Comparison of ENCODE assay signal across 20 cellular contexts in genomic region chr2:38473333-38474005, GRCh38.
DNase-seq lines count a peak whose midpoint lies in the region; ATAC-seq and TF ChIP-seq lines count a peak whose summit lies in the region.
"Had no signal": no experiment of that assay in that cellular context is flagged by ENCODE, and none has a peak within 500 bp of the region (broad histone marks: within the 10 kb centered on the region; RNA-seq: fewer than 3 reads in every experiment).

No MANE protein-coding gene starts in this region.

- H3K4me1 Mint-ChIP-seq in activated CD4-positive, alpha-beta T cell treated with anti-CD3 and anti-CD28 coated beads for 36 hours, result peaks cover 28% of the 10 kb centered on the region
- peaks cover 34% of the 10 kb centered on the region for H3K4me1 Mint-ChIP-seq in nephron
- H3K4me1 Mint-ChIP-seq: GM23338 had no signal

- POLR2A ChIA-PET in activated CD4-positive, alpha-beta T cell treated with anti-CD3 and anti-CD28 coated beads for 36 hours (lab: Charles Lee), result no interaction called here
- POLR2A ChIA-PET in A673 (lab: Charles Lee; ENCODE audit: low non-redundant PET), result no interaction called here

- TF ChIP-seq CTCF in A673 (conservative IDR thresholded peaks at IDR 0.05; ENCODE audit: low read depth, low read length), result no peak
- no peak for TF ChIP-seq CTCF in OCI-LY3 (IDR thresholded peaks at IDR 0.05; ENCODE audit: low read depth, low read length)
- TF ChIP-seq CTCF in nephron (IDR thresholded peaks at IDR 0.05; ENCODE audit: unreplicated experiment in 3 of 3), result no peak
- no peak for TF ChIP-seq CTCF in esophagus squamous epithelium (IDR thresholded peaks at IDR 0.05)

- no peak overlapping the region for H3K27ac ChIP-seq in A673 (ENCODE audit: low read depth, low read length, poor library complexity, severe bottlenecking)
- no peak overlapping the region for H3K27ac ChIP-seq in OCI-LY3 (ENCODE audit: low read length)
- H3K27ac ChIP-seq in esophagus squamous epithelium, result no peak overlapping the region
- H3K27ac ChIP-seq: Peyer's patch had no signal

- H3K4me3 ChIP-seq in A673 (ENCODE audit: low read depth, low read length, poor library complexity, severe bottlenecking), result no peak overlapping the region
- H3K4me3 ChIP-seq in OCI-LY3 (ENCODE audit: low read length), result peak overlapping the region; percentile 15; the same call in 1 of the 2 replicates
- no peak overlapping the region for H3K4me3 ChIP-seq in esophagus squamous epithelium
- H3K4me3 ChIP-seq: GM23338, K562, Peyer's patch had no signal

- no peaks in the 10 kb centered on the region for H3K9me3 Mint-ChIP-seq in activated CD4-positive, alpha-beta T cell treated with anti-CD3 and anti-CD28 coated beads for 36 hours (ENCODE audit: low read depth)
- H3K9me3 Mint-ChIP-seq in nephron, result no peaks in the 10 kb centered on the region
- H3K9me3 Mint-ChIP-seq: GM23338 had no signal

- H3K27me3 ChIP-seq in A673 (replicated peaks; ENCODE audit: insufficient read depth, low read depth, low read length, poor library complexity) (no peaks in the 10 kb centered on the region), OCI-LY3 (ENCODE audit: low read depth, low read length) (peaks cover 44% of the 10 kb centered on the region), esophagus squamous epithelium (no peaks in the 10 kb centered on the region)
- H3K27me3 ChIP-seq: BE2C, Peyer's patch had no signal

- H3K79me2 ChIP-seq in OCI-LY3 (ENCODE audit: low read length), result no peaks in the 10 kb centered on the region

- ATAC-seq in activated CD4-positive, alpha-beta T cell treated with anti-CD3 and anti-CD28 coated beads for 36 hours, result peak; percentile 53
- ATAC-seq: GM23338, HCT116 had no signal

- peaks cover 23% of the 10 kb centered on the region for H3K27me3 Mint-ChIP-seq in activated CD4-positive, alpha-beta T cell treated with anti-CD3 and anti-CD28 coated beads for 36 hours
- peaks cover 8% of the 10 kb centered on the region for H3K27me3 Mint-ChIP-seq in nephron (ENCODE audit: low read depth)

- DNase-seq in activated CD4-positive, alpha-beta T cell treated with anti-CD3 and anti-CD28 coated beads for 36 hours, result no peak
- DNase-seq in activated CD4-positive, alpha-beta T cell treated with anti-CD3 and anti-CD28 coated beads, Interleukin-2, amount 50 U/mL, for 4 hours, result no peak
- DNase-seq in A673 (ENCODE audit: low spot score), result peak; percentile 61
- no peak for DNase-seq in hippocampal formation (lab: John Stamatoyannopoulos, UW)
- no peak for DNase-seq in GOT3 (lab: John Stamatoyannopoulos, UW)
- DNase-seq in esophagus squamous epithelium (lab: John Stamatoyannopoulos, UW), result no peak
- DNase-seq: BE2C, COR-L47, NCI-H1092 treated with DMSO at 0.1 percent for 48 hours, NCI-H2081, NCI-H2171 treated with DMSO at 0.1 percent for 48 hours, NCI-H446, NCI-H69, Peyer's patch had no signal

- no peak overlapping the region for H3K9ac ChIP-seq in OCI-LY3 (ENCODE audit: low read length)

- H4K20me1 ChIP-seq in OCI-LY3 (ENCODE audit: insufficient read depth, low read length), result no peaks in the 10 kb centered on the region

- H3K9me3 ChIP-seq in A673 (ENCODE audit: low read depth, low read length, poor library complexity, severe bottlenecking) (no peaks in the 10 kb centered on the region), OCI-LY3 (ENCODE audit: insufficient read depth, low read length) (no peaks in the 10 kb centered on the region), esophagus squamous epithelium (no peaks in the 10 kb centered on the region)
- H3K9me3 ChIP-seq: BE2C, Peyer's patch had no signal

- TF ChIP-seq POLR2A in esophagus squamous epithelium (IDR thresholded peaks at IDR 0.05), result no peak

- H2AFZ ChIP-seq in OCI-LY3 (ENCODE audit: low read depth, low read length), result no peak overlapping the region
- H2AFZ ChIP-seq: GM23338 had no signal

- peaks cover 12% of the 10 kb centered on the region for H3K4me1 ChIP-seq in A673 (ENCODE audit: insufficient read depth, low read length, poor library complexity, severe bottlenecking)
- H3K4me1 ChIP-seq in OCI-LY3 (ENCODE audit: low read length), result peaks cover 30% of the 10 kb centered on the region
- peaks cover 0 to 3% (median 0%) of the 10 kb centered on the region in 3 donors for H3K4me1 ChIP-seq in esophagus squamous epithelium
- H3K4me1 ChIP-seq: BE2C, Peyer's patch had no signal

- CTCF ChIA-PET in activated CD4-positive, alpha-beta T cell treated with anti-CD3 and anti-CD28 coated beads for 36 hours (lab: Charles Lee), result interaction anchor here (0.6 to 2.2 kb wide), 4 partner anchors 11 to 1106 kb away, joined by 3 to 10 read pairs (median 4); no protein-coding TSS in a partner anchor
- CTCF ChIA-PET in A673 (lab: Charles Lee), result no interaction called here

- no TSS peak for BruUV-seq in A673 (replicated peaks; lab: Mats Ljungman, UMichigan)

- H3K36me3 Mint-ChIP-seq in activated CD4-positive, alpha-beta T cell treated with anti-CD3 and anti-CD28 coated beads for 36 hours (ENCODE audit: low read depth), result no peaks in the 10 kb centered on the region
- H3K36me3 Mint-ChIP-seq in nephron (ENCODE audit: low read depth), result no peaks in the 10 kb centered on the region
- H3K36me3 Mint-ChIP-seq: CD4-positive, CD25-positive, alpha-beta regulatory T cell had no signal

- intact Hi-C loops in activated CD4-positive, alpha-beta T cell treated with anti-CD3 and anti-CD28 coated beads for 36 hours (cut with DNase I, micrococcal nuclease), result loop anchor here (1.0 kb wide), 1 partner anchor 11 kb away; no protein-coding TSS in a partner anchor
- intact Hi-C loops in A673 (cut with micrococcal nuclease; ENCODE audit: unreplicated experiment), result no loop called here
- intact Hi-C loops in esophagus squamous epithelium (cut with DNase I), result no loop called here

- H3K36me3 ChIP-seq in A673 (ENCODE audit: insufficient read depth, low read length, poor library complexity, severe bottlenecking), result no peaks in the 10 kb centered on the region
- H3K36me3 ChIP-seq in OCI-LY3 (replicated peaks; ENCODE audit: low read depth, low read length), result no peaks in the 10 kb centered on the region
- H3K36me3 ChIP-seq in esophagus squamous epithelium, result no peaks in the 10 kb centered on the region
- H3K36me3 ChIP-seq: BE2C, Peyer's patch had no signal

- H3K4me2 ChIP-seq in OCI-LY3 (ENCODE audit: low read length), result peak overlapping the region; percentile 67
- H3K4me2 ChIP-seq: GM23338 had no signal

- no peak overlapping the region for H3K4me3 Mint-ChIP-seq in activated CD4-positive, alpha-beta T cell treated with anti-CD3 and anti-CD28 coated beads for 36 hours
- H3K4me3 Mint-ChIP-seq in nephron, result no peak overlapping the region
- H3K4me3 Mint-ChIP-seq: GM23338 had no signal

- peak overlapping the region; percentile 6 for H3K27ac Mint-ChIP-seq in activated CD4-positive, alpha-beta T cell treated with anti-CD3 and anti-CD28 coated beads for 36 hours
- peak overlapping the region in 2 of 3 experiments; percentile 5 to 64 for H3K27ac Mint-ChIP-seq in nephron
- H3K27ac Mint-ChIP-seq: GM23338 had no signal

- WGBS in esophagus squamous epithelium, 2 donors, result 78 to 84% methylated on average over 5 of the region's 5 CpGs

Comparison
In these comparisons a context has a peak if more than half of its experiments do, and no peak if none do; other contexts are left out.
1. intact Hi-C loops: an anchor here in activated CD4-positive, alpha-beta T cell treated with anti-CD3 and anti-CD28 coated beads for 36 hours (1.0 kb wide); none called in A673 and esophagus squamous epithelium.